In genomic region chr12:54201001-54201794, GRCh38 we compare ENCODE assay signal across 8 cellular contexts.
DNase-seq lines count a peak whose midpoint lies in the region; ATAC-seq and TF ChIP-seq lines count a peak whose summit lies in the region.

No MANE protein-coding gene starts in this region.

- H3K27ac Mint-ChIP-seq in T-helper 2 cell treated with Interferon-gamma antibody and Interleukin-4, amounts not matched to agents 5 μg/mL and 100 μg/mL, for 36 hours = no peak overlapping the region

- no peaks in the 10 kb centered on the region for H3K9me3 Mint-ChIP-seq in T-helper 2 cell treated with Interferon-gamma antibody and Interleukin-4, amounts not matched to agents 5 μg/mL and 100 μg/mL, for 36 hours

- peak; percentile 84 for TF ChIP-seq CTCF in GM20000 (IDR thresholded peaks at IDR 0.05; ENCODE audit: extremely low read depth, missing control alignments)

- DNase-seq in Ammon's horn (ENCODE audit: low spot score) = peak; percentile 62
- peak; percentile 69 for DNase-seq in GM20000 (ENCODE audit: low spot score)
- peak; percentile 74 for DNase-seq in NCI-H1694 (lab: John Stamatoyannopoulos, UW)
- peak; percentile 42 for DNase-seq in T-helper 2 cell treated with Interferon-gamma antibody and Interleukin-4, amounts not matched to agents 5 μg/mL and 100 μg/mL, for 36 hours (ENCODE audit: low spot score)
- DNase-seq in anterior cingulate cortex (lab: John Stamatoyannopoulos, UW) = peak in 40 of 58 donors; percentile 1 to 55 (median 18)
- DNase-seq in hepatic stellate cell (ENCODE audit: low spot score) = peak; percentile 87
- DNase-seq in stimulated activated CD4-positive, alpha-beta T cell treated with anti-CD3 and anti-CD28 coated beads, Interleukin-12 subunit alpha, Interleukin-12 subunit beta, amount 100 ng/mL, for 4 hours = peak; percentile 59

- H3K4me3 Mint-ChIP-seq in T-helper 2 cell treated with Interferon-gamma antibody and Interleukin-4, amounts not matched to agents 5 μg/mL and 100 μg/mL, for 36 hours = no peak overlapping the region

- no peaks in the 10 kb centered on the region for H3K36me3 Mint-ChIP-seq in T-helper 2 cell treated with Interferon-gamma antibody and Interleukin-4, amounts not matched to agents 5 μg/mL and 100 μg/mL, for 36 hours (ENCODE audit: low read depth)

- H3K27me3 Mint-ChIP-seq in T-helper 2 cell treated with Interferon-gamma antibody and Interleukin-4, amounts not matched to agents 5 μg/mL and 100 μg/mL, for 36 hours (ENCODE audit: low read depth) = peaks cover 57% of the 10 kb centered on the region

- ATAC-seq in HG03457 (IDR thresholded peaks at IDR 0.05; ENCODE audit: unreplicated experiment) = no peak

- H3K4me1 Mint-ChIP-seq in T-helper 2 cell treated with Interferon-gamma antibody and Interleukin-4, amounts not matched to agents 5 μg/mL and 100 μg/mL, for 36 hours (ENCODE audit: low read depth) = no peaks in the 10 kb centered on the region

Comparison
In these comparisons a context has a peak if more than half of its experiments do, and no peak if none do; other contexts are left out.
1. DNase-seq: peak in every context shown above with its lines; median percentile 87 in hepatic stellate cell; 74 in NCI-H1694; 69 in GM20000; 62 in Ammon's horn; 59 in stimulated activated CD4-positive, alpha-beta T cell treated with anti-CD3 and anti-CD28 coated beads, Interleukin-12 subunit alpha, Interleukin-12 subunit beta, amount 100 ng/mL, for 4 hours; 42 in T-helper 2 cell treated with Interferon-gamma antibody and Interleukin-4, amounts not matched to agents 5 μg/mL and 100 μg/mL, for 36 hours; 18 in anterior cingulate cortex.